In the genomic region with DNA sequence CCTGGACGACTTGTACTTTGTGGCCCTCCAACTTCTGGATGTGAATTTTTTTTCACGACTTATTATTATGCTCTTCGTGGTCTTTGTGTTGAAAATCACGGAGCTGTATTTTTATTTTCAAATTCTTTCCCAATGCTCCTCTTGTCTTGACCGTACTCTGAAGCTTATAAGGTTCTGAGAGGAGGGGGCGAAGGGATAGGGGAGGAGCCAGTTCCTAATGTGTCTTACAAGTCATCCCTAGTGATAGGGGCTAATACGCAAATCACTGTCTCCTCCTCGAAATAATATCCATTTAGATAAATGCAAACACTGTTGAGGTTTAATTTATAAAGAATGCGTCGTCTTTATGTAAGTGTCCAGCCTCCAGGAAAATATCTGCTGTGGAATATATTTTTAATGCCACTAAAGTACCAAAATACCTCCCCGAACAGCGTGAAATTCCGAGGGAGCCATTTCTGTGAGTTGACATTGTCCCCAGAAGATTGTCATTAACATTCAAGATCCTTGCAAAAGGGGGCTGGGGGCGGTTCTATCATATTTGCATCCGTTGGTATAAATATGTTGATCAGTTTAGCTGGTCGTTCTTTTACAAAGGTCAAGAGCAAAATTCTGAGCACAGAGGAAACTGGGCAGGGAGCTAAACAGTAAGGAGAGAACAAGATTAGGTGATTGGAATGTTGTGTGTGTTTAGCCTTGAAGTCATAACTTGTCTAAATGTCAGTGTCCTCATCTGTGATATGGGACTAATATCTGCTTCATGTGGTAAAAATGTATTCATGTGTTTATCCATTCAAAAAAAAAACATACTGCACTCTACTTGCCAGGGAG, we compare ENCODE assay signal across 8 cellular contexts. TPM values are rescaled to one million over a fixed set of nuclear protein-coding genes. Genes with fewer than 3 reads are reported as not detected.
DNase-seq lines count a peak whose midpoint lies in the region; ATAC-seq and TF ChIP-seq lines count a peak whose summit lies in the region.
"Had no signal": no experiment of that assay in that cellular context is flagged by ENCODE, and none has a peak within 500 bp of the region (broad histone marks: within the 10 kb centered on the region; RNA-seq: fewer than 3 reads in every experiment).

No MANE protein-coding gene starts in this region.

- H3K27me3 ChIP-seq in iPS-20b (ENCODE audit: insufficient read depth, low read length): peaks cover 31% of the 10 kb centered on the region

- peaks cover 15% of the 10 kb centered on the region; the same call in 1 of the 2 replicates for H3K4me1 ChIP-seq in iPS-20b (ENCODE audit: insufficient read depth, low read length)

- peaks cover 11% of the 10 kb centered on the region for H3K4me1 Mint-ChIP-seq in activated naive CD8-positive, alpha-beta T cell treated with anti-CD3 and anti-CD28 coated beads, Interleukin-2, amount 10 ng/mL, durations not matched to agents 7 days and 5 days
- H3K4me1 Mint-ChIP-seq in stimulated activated memory B cell treated with anti-CD40 and anti-IgM and Interleukin-4, amounts not matched to agents 10 μg/mL and 1 μg/mL and 100 μg/mL, for 72 hours: no peaks in the 10 kb centered on the region

- DNase-seq in HFF-Myc (ENCODE audit: extremely low read depth, low read depth) (no peak), SIG-M5 (lab: John Stamatoyannopoulos, UW) (no peak), mucosa of gallbladder (ENCODE audit: low spot score) (no peak)
- DNase-seq in activated naive CD8-positive, alpha-beta T cell treated with anti-CD3 and anti-CD28 coated beads, Interleukin-2, amount 10 ng/mL, durations not matched to agents 7 days and 5 days: no peak
- DNase-seq in stimulated activated CD4-positive, alpha-beta T cell treated with anti-CD3 and anti-CD28 coated beads, Interleukin-12 subunit alpha, Interleukin-12 subunit beta, amount 100 ng/mL, for 4 hours: no peak
- DNase-seq: NCI-H187 treated with DMSO at 0.1 percent for 48 hours had no signal

- H3K9me3 Mint-ChIP-seq in activated naive CD8-positive, alpha-beta T cell treated with anti-CD3 and anti-CD28 coated beads, Interleukin-2, amount 10 ng/mL, durations not matched to agents 7 days and 5 days: peaks cover 2% of the 10 kb centered on the region
- no peaks in the 10 kb centered on the region for H3K9me3 Mint-ChIP-seq in stimulated activated memory B cell treated with anti-CD40 and anti-IgM and Interleukin-4, amounts not matched to agents 10 μg/mL and 1 μg/mL and 100 μg/mL, for 72 hours

- POLR2A ChIA-PET in activated naive CD8-positive, alpha-beta T cell treated with anti-CD3 and anti-CD28 coated beads, Interleukin-2, amount 10 ng/mL, durations not matched to agents 7 days and 5 days (lab: Charles Lee): no interaction called here

- no peaks in the 10 kb centered on the region for H3K36me3 ChIP-seq in iPS-20b (ENCODE audit: insufficient read depth, low read depth, low read length)

- TF ChIP-seq CTCF in HFF-Myc (IDR thresholded peaks at IDR 0.05; ENCODE audit: low read depth, low read length, missing control alignments): no peak

- H3K9me3 ChIP-seq in iPS-20b (ENCODE audit: insufficient read depth, low read depth, low read length): no peaks in the 10 kb centered on the region

- H3K36me3 Mint-ChIP-seq in activated naive CD8-positive, alpha-beta T cell treated with anti-CD3 and anti-CD28 coated beads, Interleukin-2, amount 10 ng/mL, durations not matched to agents 7 days and 5 days: peaks cover 1% of the 10 kb centered on the region
- no peaks in the 10 kb centered on the region for H3K36me3 Mint-ChIP-seq in stimulated activated memory B cell treated with anti-CD40 and anti-IgM and Interleukin-4, amounts not matched to agents 10 μg/mL and 1 μg/mL and 100 μg/mL, for 72 hours

- H3K27me3 Mint-ChIP-seq in activated naive CD8-positive, alpha-beta T cell treated with anti-CD3 and anti-CD28 coated beads, Interleukin-2, amount 10 ng/mL, durations not matched to agents 7 days and 5 days: peaks cover 47% of the 10 kb centered on the region
- peaks cover 35% of the 10 kb centered on the region for H3K27me3 Mint-ChIP-seq in stimulated activated memory B cell treated with anti-CD40 and anti-IgM and Interleukin-4, amounts not matched to agents 10 μg/mL and 1 μg/mL and 100 μg/mL, for 72 hours

- no peak for ATAC-seq in activated naive CD8-positive, alpha-beta T cell treated with anti-CD3 and anti-CD28 coated beads, Interleukin-2, amount 10 ng/mL, durations not matched to agents 7 days and 5 days (ENCODE audit: low read depth)
- no peak for ATAC-seq in stimulated activated memory B cell treated with anti-CD40 and anti-IgM and Interleukin-4, amounts not matched to agents 10 μg/mL and 1 μg/mL and 100 μg/mL, for 72 hours

- H3K4me3 ChIP-seq in HFF-Myc (replicated peaks; ENCODE audit: low read depth, low read length) (peak overlapping the region; percentile 98), iPS-20b (ENCODE audit: low read length) (peak overlapping the region; percentile 83)

- H3K27ac ChIP-seq in iPS-20b (ENCODE audit: low read length): no peak overlapping the region

- H3K27ac Mint-ChIP-seq in activated naive CD8-positive, alpha-beta T cell treated with anti-CD3 and anti-CD28 coated beads, Interleukin-2, amount 10 ng/mL, durations not matched to agents 7 days and 5 days: peak overlapping the region; percentile 52
- H3K27ac Mint-ChIP-seq in stimulated activated memory B cell treated with anti-CD40 and anti-IgM and Interleukin-4, amounts not matched to agents 10 μg/mL and 1 μg/mL and 100 μg/mL, for 72 hours: no peak overlapping the region

- H3K9ac ChIP-seq in iPS-20b (ENCODE audit: low read depth, low read length): peak overlapping the region; percentile 63; the same call in 1 of the 2 replicates

- peak overlapping the region; percentile 35 for H3K4me3 Mint-ChIP-seq in activated naive CD8-positive, alpha-beta T cell treated with anti-CD3 and anti-CD28 coated beads, Interleukin-2, amount 10 ng/mL, durations not matched to agents 7 days and 5 days
- H3K4me3 Mint-ChIP-seq in stimulated activated memory B cell treated with anti-CD40 and anti-IgM and Interleukin-4, amounts not matched to agents 10 μg/mL and 1 μg/mL and 100 μg/mL, for 72 hours: peak overlapping the region; percentile 9

RNA-seq across cellular contexts. Expression of a gene that starts 3.7 kb away (rescaled TPM):
- not detected for total RNA-seq in activated naive CD8-positive, alpha-beta T cell treated with anti-CD3 and anti-CD28 coated beads, Interleukin-2, amount 10 ng/mL, durations not matched to agents 7 days and 5 days
- total RNA-seq in mucosa of gallbladder: 172 TPM

Comparison
In these comparisons a context has a peak if more than half of its experiments do, and no peak if none do; other contexts are left out.
1. RNA of a gene that starts 3.7 kb away (total RNA-seq): 172 TPM in mucosa of gallbladder (single experiment); not detected in activated naive CD8-positive, alpha-beta T cell treated with anti-CD3 and anti-CD28 coated beads, Interleukin-2, amount 10 ng/mL, durations not matched to agents 7 days and 5 days; every median in the first group is over 100 times any median in the second.